ENCODE assay signal across 22 cellular contexts in genomic region chr2:80531319-80531718, GRCh38.
"Had no signal": no experiment of that assay in that cellular context is flagged by ENCODE, and none has a peak within 500 bp of the region (broad histone marks: within the 10 kb centered on the region; RNA-seq: fewer than 3 reads in every experiment).

No MANE protein-coding gene starts in this region.

- H3K36me3 ChIP-seq: esophagus muscularis mucosa, gastroesophageal sphincter, left ventricle myocardium inferior, sigmoid colon, vagina had no signal

- DNase-seq: activated CD4-positive, alpha-beta T cell treated with anti-CD3 and anti-CD28 coated beads, Interleukin-2, amount 10 ng/mL, durations not matched to agents 7 days and 5 days; activated CD8-positive, alpha-beta memory T cell treated with anti-CD3 and anti-CD28 coated beads, Interleukin-2, amount 10 ng/mL, durations not matched to agents 7 days and 5 days; activated CD8-positive, alpha-beta T cell treated with anti-CD3 and anti-CD28 coated beads for 36 hours; aorta; caudate nucleus; effector CD4-positive, alpha-beta T cell; head of caudate nucleus; hypothalamus; left ventricle myocardium inferior; naive thymus-derived CD4-positive, alpha-beta T cell; retina; sigmoid colon; stimulated activated CD4-positive, alpha-beta T cell treated with anti-CD3 and anti-CD28 coated beads, Interleukin-15, amount 100 ng/mL, for 24 hours; stimulated activated CD4-positive, alpha-beta T cell treated with anti-CD3 and anti-CD28 coated beads, Interleukin-2, amount 100 ng/mL, for 48 hours; stimulated activated naive CD4-positive, alpha-beta T cell; testis had no signal

- H3K9me3 ChIP-seq: esophagus muscularis mucosa, gastroesophageal sphincter, left ventricle myocardium inferior, sigmoid colon, testis, vagina had no signal

- H3K4me3 ChIP-seq: esophagus muscularis mucosa, gastroesophageal sphincter, left ventricle myocardium inferior, sigmoid colon, smooth muscle cell, testis, vagina had no signal

- H3K4me1 ChIP-seq: esophagus muscularis mucosa, gastroesophageal sphincter, left ventricle myocardium inferior, sigmoid colon, testis, vagina had no signal

- ATAC-seq: activated CD4-positive, CD25-positive, alpha-beta regulatory T cell treated with anti-CD3 and anti-CD28 coated beads, Interleukin-2, amount 50 U/mL, for 24 hours; activated CD8-positive, alpha-beta memory T cell treated with anti-CD3 and anti-CD28 coated beads, Interleukin-2, amount 10 ng/mL, durations not matched to agents 7 days and 5 days; activated CD8-positive, alpha-beta T cell treated with anti-CD3 and anti-CD28 coated beads for 36 hours; activated naive CD4-positive, alpha-beta T cell treated with anti-CD3 and anti-CD28 coated beads, Interleukin-2, amount 50 U/mL, for 72 hours; gastroesophageal sphincter; naive thymus-derived CD4-positive, alpha-beta T cell had no signal

- H3K27ac ChIP-seq: esophagus muscularis mucosa, gastroesophageal sphincter, left ventricle myocardium inferior, sigmoid colon, testis, vagina had no signal

- H3K4me2 ChIP-seq: smooth muscle cell had no signal

- H3K27me3 ChIP-seq: esophagus muscularis mucosa, gastroesophageal sphincter, sigmoid colon, testis, vagina had no signal
